9 cellular contexts compared by ENCODE assay signal in genomic region chr10:26437637-26438461, GRCh38. TPM values are rescaled to one million over a fixed set of nuclear protein-coding genes. Genes with fewer than 3 reads are reported as not detected.
DNase-seq lines count a peak whose midpoint lies in the region; ATAC-seq and TF ChIP-seq lines count a peak whose summit lies in the region.
"Had no signal": no experiment of that assay in that cellular context is flagged by ENCODE, and none has a peak within 500 bp of the region (broad histone marks: within the 10 kb centered on the region; RNA-seq: fewer than 3 reads in every experiment).

Gene APBB1IP (plus strand): TSS chr10:26438341. CDS start chr10:26492327, 53,986 bp downstream.

- peaks cover 38 to 49% of the 10 kb centered on the region in 2 donors for H3K4me1 Mint-ChIP-seq in natural killer cell treated with Interleukin-12 subunit alpha and Interleukin-12 subunit beta and Interleukin-15 and Interleukin-18, amount 100 ng/mL, for 72 hours (ENCODE audit: low read depth in 2 of 2)

- H3K4me3 ChIP-seq in fibroblast of mammary gland (ENCODE audit: control insufficient read depth, low read depth, low read length) = peak within 1 kb of the TSS; percentile 49
- peak within 1 kb of the TSS; percentile 63 for H3K4me3 ChIP-seq in upper lobe of right lung

- intact Hi-C loops in upper lobe of right lung (cut with DNase I) = no loop called here

- H3K4me1 ChIP-seq in upper lobe of right lung = peaks cover 6% of the 10 kb centered on the region

- no peaks in the 10 kb centered on the region for H3K27me3 Mint-ChIP-seq in natural killer cell treated with Interleukin-12 subunit alpha and Interleukin-12 subunit beta and Interleukin-15 and Interleukin-18, amount 100 ng/mL, for 72 hours

- H3K27ac Mint-ChIP-seq in natural killer cell treated with Interleukin-12 subunit alpha and Interleukin-12 subunit beta and Interleukin-15 and Interleukin-18, amount 100 ng/mL, for 72 hours = peak within 1 kb of the TSS; percentile 95

- peaks cover 6% of the 10 kb centered on the region for H3K36me3 Mint-ChIP-seq in natural killer cell treated with Interleukin-12 subunit alpha and Interleukin-12 subunit beta and Interleukin-15 and Interleukin-18, amount 100 ng/mL, for 72 hours

- peak within 1 kb of the TSS; percentile 97 for H3K27ac ChIP-seq in KOPT-K1 (ENCODE audit: low read depth, low read length, poor library complexity, severe bottlenecking)
- H3K27ac ChIP-seq in upper lobe of right lung = peak within 1 kb of the TSS; percentile 85

- no peak for TF ChIP-seq CTCF in fibroblast of mammary gland (conservative IDR thresholded peaks at IDR 0.05; ENCODE audit: control insufficient read depth, insufficient read depth, low read depth, low read length)
- TF ChIP-seq CTCF in upper lobe of right lung (IDR thresholded peaks at IDR 0.05) = no peak

- peak within 1 kb of the TSS; percentile 96 for H3K4me3 Mint-ChIP-seq in natural killer cell treated with Interleukin-12 subunit alpha and Interleukin-12 subunit beta and Interleukin-15 and Interleukin-18, amount 100 ng/mL, for 72 hours

- H3K27me3 ChIP-seq in upper lobe of right lung = no peaks in the 10 kb centered on the region

- no peaks in the 10 kb centered on the region for H3K36me3 ChIP-seq in KOPT-K1 (ENCODE audit: insufficient read depth, low read length)
- no peaks in the 10 kb centered on the region for H3K36me3 ChIP-seq in upper lobe of right lung

- ATAC-seq in GM21528 (IDR thresholded peaks at IDR 0.05; ENCODE audit: low FRiP score, unreplicated experiment) (peak; percentile 65), upper lobe of right lung (peak; percentile 95)
- peak; percentile 84 to 91 for ATAC-seq in natural killer cell treated with Interleukin-12 subunit alpha and Interleukin-12 subunit beta and Interleukin-15 and Interleukin-18, amount 100 ng/mL, for 72 hours

- DNase-seq in EL (peak; percentile 82), fibroblast of mammary gland (ENCODE audit: low read depth) (peak; percentile 84), upper lobe of right lung (peak; percentile 94), NCI-H774 (lab: John Stamatoyannopoulos, UW) (no peak)
- peak; percentile 41 for DNase-seq in activated CD8-positive, alpha-beta memory T cell treated with anti-CD3 and anti-CD28 coated beads, Interleukin-2, amount 50 U/mL, for 4 hours
- peak; percentile 90 for DNase-seq in natural killer cell treated with Interleukin-12 subunit alpha and Interleukin-12 subunit beta and Interleukin-15 and Interleukin-18, amount 100 ng/mL, for 72 hours (ENCODE audit: low spot score)

- no peaks in the 10 kb centered on the region for H3K9me3 Mint-ChIP-seq in natural killer cell treated with Interleukin-12 subunit alpha and Interleukin-12 subunit beta and Interleukin-15 and Interleukin-18, amount 100 ng/mL, for 72 hours

- H3K9me3 ChIP-seq in KOPT-K1 (ENCODE audit: insufficient read depth, low read length, poor library complexity, severe bottlenecking) = no peaks in the 10 kb centered on the region
- no peaks in the 10 kb centered on the region for H3K9me3 ChIP-seq in upper lobe of right lung

RNA-seq across cellular contexts. Expression of gene APBB1IP, which starts in this region (rescaled TPM):
- 10 to 100 TPM; 42.2 to 58.0 TPM for total RNA-seq in natural killer cell treated with Interleukin-12 subunit alpha and Interleukin-12 subunit beta and Interleukin-15 and Interleukin-18, amount 100 ng/mL, for 72 hours
- 19.2 TPM for total RNA-seq in upper lobe of right lung
- total RNA-seq: NCI-H460 had no signal
